Comparison of ENCODE assay signal across 9 cellular contexts in genomic region chrX:47146936-47147859, GRCh38. TPM values are rescaled to one million over a fixed set of nuclear protein-coding genes. Genes with fewer than 3 reads are reported as not detected.
DNase-seq lines count a peak whose midpoint lies in the region; ATAC-seq and TF ChIP-seq lines count a peak whose summit lies in the region.
"Had no signal": no experiment of that assay in that cellular context is flagged by ENCODE, and none has a peak within 500 bp of the region (broad histone marks: within the 10 kb centered on the region; RNA-seq: fewer than 3 reads in every experiment).

No MANE protein-coding gene starts in this region.

- no peaks in the 10 kb centered on the region for H4K20me1 ChIP-seq in mammary epithelial cell (ENCODE audit: insufficient read depth, low read length)

- CTCF ChIA-PET in mammary epithelial cell (lab: Charles Lee; ENCODE audit: low non-redundant PET) = no interaction called here

- no peak overlapping the region for H2AFZ ChIP-seq in mammary epithelial cell (ENCODE audit: low read depth, low read length)

- BruUV-seq in mammary epithelial cell (replicated peaks; lab: Mats Ljungman, UMichigan) = no TSS peak

- POLR2A ChIA-PET in naive thymus-derived CD8-positive, alpha-beta T cell (lab: Charles Lee) = interaction anchor here (0.6 kb wide), 1 partner anchor 8 kb away, joined by 3 read pairs; no protein-coding TSS in a partner anchor

- H3K27me3 ChIP-seq in mammary epithelial cell (ENCODE audit: insufficient read depth, low read length) = no peaks in the 10 kb centered on the region

- WGBS in mammary epithelial cell (ENCODE audit: low coverage, missing lambda C conversion rate) = 62% methylated on average over 8 of the region's 12 CpGs

- H3K27me3 Mint-ChIP-seq in IgD-negative memory B cell = no peaks in the 10 kb centered on the region
- H3K27me3 Mint-ChIP-seq in naive thymus-derived CD8-positive, alpha-beta T cell = no peaks in the 10 kb centered on the region

- H3K27ac Mint-ChIP-seq in IgD-negative memory B cell = peak overlapping the region in 1 of 3 donors; percentile 18
- H3K27ac Mint-ChIP-seq in naive thymus-derived CD8-positive, alpha-beta T cell = peak overlapping the region in 7 of 10 donors; percentile 10 to 71 (median 41)

- DNase-seq in mammary epithelial cell = no peak
- DNase-seq in naive thymus-derived CD8-positive, alpha-beta T cell = no peak
- no peak for DNase-seq in left ventricle myocardium superior
- DNase-seq: effector CD8-positive, alpha-beta T cell had no signal

- H3K4me1 Mint-ChIP-seq in IgD-negative memory B cell = peaks cover 8 to 18% (median 10%) of the 10 kb centered on the region in 3 donors
- peaks cover 13 to 40% (median 35%) of the 10 kb centered on the region in 4 donors for H3K4me1 Mint-ChIP-seq in naive thymus-derived CD8-positive, alpha-beta T cell

- peaks cover 83% of the 10 kb centered on the region for H3K79me2 ChIP-seq in mammary epithelial cell (ENCODE audit: insufficient read depth, low read length)

- H3K4me1 ChIP-seq in mammary epithelial cell (ENCODE audit: insufficient read depth, low read length) = peaks cover 9% of the 10 kb centered on the region

- H3K36me3 ChIP-seq in mammary epithelial cell (ENCODE audit: insufficient read depth, low read length) = no peaks in the 10 kb centered on the region

- H3K27ac ChIP-seq in C4-2B = peak overlapping the region; percentile 92
- H3K27ac ChIP-seq in mammary epithelial cell (ENCODE audit: insufficient read depth, low read depth, low read length) = no peak overlapping the region

- H3K36me3 Mint-ChIP-seq in IgD-negative memory B cell = peaks cover 2% of the 10 kb centered on the region
- peaks cover 7 to 38% (median 14%) of the 10 kb centered on the region in 3 donors for H3K36me3 Mint-ChIP-seq in naive thymus-derived CD8-positive, alpha-beta T cell

- H3K9ac ChIP-seq in mammary epithelial cell (ENCODE audit: insufficient read depth, low read length) = no peak overlapping the region

- peak overlapping the region in 3 of 4 donors; percentile 35 to 76 (median 69) for H3K4me3 Mint-ChIP-seq in IgD-negative memory B cell
- H3K4me3 Mint-ChIP-seq in naive thymus-derived CD8-positive, alpha-beta T cell = peak overlapping the region in 8 of 10 donors; percentile 12 to 71 (median 33)

- in situ Hi-C loops in mammary epithelial cell (cut with MboI; ENCODE audit: low sequenced_read_pairs in 2 of 2) = no loop called here

- dilution Hi-C loops in mammary epithelial cell (cut with HindIII; ENCODE audit: low sequenced_read_pairs) = no loop called here

- no peak for ATAC-seq in naive thymus-derived CD8-positive, alpha-beta T cell
- ATAC-seq in HG02852 (IDR thresholded peaks at IDR 0.05; ENCODE audit: unreplicated experiment) (no peak), GM18498 (IDR thresholded peaks at IDR 0.05; ENCODE audit: unreplicated experiment) (no peak), left ventricle myocardium superior (no peak), GM19324 (IDR thresholded peaks at IDR 0.05; ENCODE audit: low FRiP score, unreplicated experiment) (no peak)

- TF ChIP-seq CTCF in C4-2B (conservative IDR thresholded peaks at IDR 0.05) = no peak
- TF ChIP-seq CTCF in mammary epithelial cell (conservative IDR thresholded peaks at IDR 0.05 in 1 of 2, IDR thresholded peaks at IDR 0.05 in 1 of 2; ENCODE audit: extremely low read depth in 1 of 2, insufficient read depth in 1 of 2, low read depth in 1 of 2, low read length in 2 of 2) = no peak

- H3K4me2 ChIP-seq in mammary epithelial cell (ENCODE audit: insufficient read depth, low read depth, low read length) = peak overlapping the region; percentile 65

- peaks cover 0 to 2% (median 0%) of the 10 kb centered on the region in 3 donors for H3K9me3 Mint-ChIP-seq in IgD-negative memory B cell
- H3K9me3 Mint-ChIP-seq in naive thymus-derived CD8-positive, alpha-beta T cell = peaks cover 0 to 9% (median 0%) of the 10 kb centered on the region in 9 donors

- peaks cover 3% of the 10 kb centered on the region for H3K9me3 ChIP-seq in mammary epithelial cell (replicated peaks; ENCODE audit: insufficient read depth, low read length)

- intact Hi-C loops in mammary epithelial cell (cut with micrococcal nuclease) = no loop called here
- intact Hi-C loops in left ventricle myocardium superior (cut with micrococcal nuclease) = no loop called here

- peak overlapping the region in 2 of 3 experiments; percentile 65 to 79 for H3K4me3 ChIP-seq in mammary epithelial cell (replicated peaks in 1 of 3; ENCODE audit: insufficient read depth in 1 of 3, low read depth in 2 of 3, low read length in 3 of 3)

RNA-seq across cellular contexts. Expression of gene RBM10, which starts 2.2 kb away (rescaled TPM):
- 36.0 TPM for polyA plus RNA-seq in IgD-negative memory B cell
- 10 to 100 TPM; 33.3 to 42.1 TPM for total RNA-seq in mammary epithelial cell
- 29.7 TPM for polyA plus RNA-seq in mammary epithelial cell
- polyA minus RNA-seq in mammary epithelial cell = 47.5 TPM
- 10 to 100 TPM; 52.3 to 55.0 TPM for total RNA-seq in naive thymus-derived CD8-positive, alpha-beta T cell
- 10 to 100 TPM; 17.6 to 39.2 (median 27.9) TPM for polyA plus RNA-seq in naive thymus-derived CD8-positive, alpha-beta T cell
- 32.9 TPM for total RNA-seq in left ventricle myocardium superior

RNA-seq across cellular contexts. Expression of gene NDUFB11, which starts 2.7 kb away (rescaled TPM):
- polyA plus RNA-seq in IgD-negative memory B cell (197 TPM), mammary epithelial cell (52.6 TPM)
- total RNA-seq in mammary epithelial cell (10 to 100 TPM; 42.3 to 57.2 TPM), left ventricle myocardium superior (210 TPM)
- polyA minus RNA-seq in mammary epithelial cell = 44.4 TPM
- total RNA-seq in naive thymus-derived CD8-positive, alpha-beta T cell = 10 to 100 TPM; 50.6 to 50.8 TPM
- polyA plus RNA-seq in naive thymus-derived CD8-positive, alpha-beta T cell = 100 to 1,000 TPM; 171 to 185 (median 175) TPM

RNA-seq across cellular contexts. Expression of gene UBA1, which starts 46.4 kb away (rescaled TPM):
- polyA plus RNA-seq in IgD-negative memory B cell = 190 TPM
- 100 to 1,000 TPM; 231 to 360 TPM for total RNA-seq in mammary epithelial cell
- polyA plus RNA-seq in mammary epithelial cell = 359 TPM
- polyA minus RNA-seq in mammary epithelial cell = 578 TPM
- total RNA-seq in naive thymus-derived CD8-positive, alpha-beta T cell = 100 to 1,000 TPM; 122 to 125 TPM
- polyA plus RNA-seq in naive thymus-derived CD8-positive, alpha-beta T cell = 100 to 1,000 TPM; 156 to 176 (median 163) TPM
- 100 TPM for total RNA-seq in left ventricle myocardium superior
